ENCODE assay signal across 26 cellular contexts in genomic region chr11:65392186-65392829, GRCh38. TPM values are rescaled to one million over a fixed set of nuclear protein-coding genes. Genes with fewer than 3 reads are reported as not detected.
DNase-seq lines count a peak whose midpoint lies in the region; TF ChIP-seq lines count a peak whose summit lies in the region.
"Had no signal": no experiment of that assay in that cellular context is flagged by ENCODE, and none has a peak within 500 bp of the region (broad histone marks: within the 10 kb centered on the region; RNA-seq: fewer than 3 reads in every experiment).

No MANE protein-coding gene starts in this region.

- in situ Hi-C loops in brain microvascular endothelial cell (cut with HindIII; ENCODE audit: low pct_ligation_motif_present, low sequenced_read_pairs): no loop called here

- peaks cover 32% of the 10 kb centered on the region for H3K36me3 Mint-ChIP-seq in activated CD4-positive, alpha-beta T cell treated with anti-CD3 and anti-CD28 coated beads, Interleukin-2, amount 10 ng/mL, durations not matched to agents 24 days and 14 days (ENCODE audit: low read depth)
- peaks cover 22% of the 10 kb centered on the region for H3K36me3 Mint-ChIP-seq in activated T-helper 1 cell treated with anti-CD3 and anti-CD28 coated beads, Interleukin-12 subunit alpha, Interleukin-12 subunit beta, Interleukin-2, Interleukin-4 antibody, amounts not matched to agents 30 ng/mL and 10 ng/mL and 1 ng/mL, durations not matched to agents 14 hours and 24 hours and 36 hours (ENCODE audit: low read depth)
- H3K36me3 Mint-ChIP-seq: natural killer cell treated with Interleukin-12 subunit alpha and Interleukin-12 subunit beta and Interleukin-15 and Interleukin-18, amount 100 ng/mL, for 72 hours had no signal

- intact Hi-C loops in activated CD4-positive, alpha-beta T cell treated with anti-CD3 and anti-CD28 coated beads, Interleukin-2, amount 10 ng/mL, durations not matched to agents 24 days and 14 days (cut with micrococcal nuclease): no loop called here
- intact Hi-C loops in activated T-helper 1 cell treated with anti-CD3 and anti-CD28 coated beads, Interleukin-12 subunit alpha, Interleukin-12 subunit beta, Interleukin-2, Interleukin-4 antibody, amounts not matched to agents 30 ng/mL and 10 ng/mL and 1 ng/mL, durations not matched to agents 14 hours and 24 hours and 36 hours (cut with micrococcal nuclease): no loop called here

- H4K20me1 ChIP-seq in osteoblast (ENCODE audit: insufficient read depth, low read length): peaks cover 12% of the 10 kb centered on the region

- no peak overlapping the region for H3K27ac ChIP-seq in osteoblast (ENCODE audit: low read depth, low read length)
- no peak overlapping the region for H3K27ac ChIP-seq in brain microvascular endothelial cell

- H3K4me3 Mint-ChIP-seq in activated CD4-positive, alpha-beta T cell treated with anti-CD3 and anti-CD28 coated beads, Interleukin-2, amount 10 ng/mL, durations not matched to agents 24 days and 14 days: no peak overlapping the region
- H3K4me3 Mint-ChIP-seq in activated T-helper 1 cell treated with anti-CD3 and anti-CD28 coated beads, Interleukin-12 subunit alpha, Interleukin-12 subunit beta, Interleukin-2, Interleukin-4 antibody, amounts not matched to agents 30 ng/mL and 10 ng/mL and 1 ng/mL, durations not matched to agents 14 hours and 24 hours and 36 hours: no peak overlapping the region
- H3K4me3 Mint-ChIP-seq: activated naive CD8-positive, alpha-beta T cell; CD14-positive monocyte; mesothelial cell of epicardium; natural killer cell treated with Interleukin-12 subunit alpha and Interleukin-12 subunit beta and Interleukin-15 and Interleukin-18, amount 100 ng/mL, for 72 hours had no signal

- H3K4me2 ChIP-seq in osteoblast (ENCODE audit: insufficient read depth, low read length): no peak overlapping the region

- peaks cover 75% of the 10 kb centered on the region for H3K79me2 ChIP-seq in osteoblast (ENCODE audit: insufficient read depth, low read length)

- no peaks in the 10 kb centered on the region for H3K27me3 Mint-ChIP-seq in activated CD4-positive, alpha-beta T cell treated with anti-CD3 and anti-CD28 coated beads, Interleukin-2, amount 10 ng/mL, durations not matched to agents 24 days and 14 days
- H3K27me3 Mint-ChIP-seq in activated T-helper 1 cell treated with anti-CD3 and anti-CD28 coated beads, Interleukin-12 subunit alpha, Interleukin-12 subunit beta, Interleukin-2, Interleukin-4 antibody, amounts not matched to agents 30 ng/mL and 10 ng/mL and 1 ng/mL, durations not matched to agents 14 hours and 24 hours and 36 hours (ENCODE audit: insufficient read depth): no peaks in the 10 kb centered on the region
- H3K27me3 Mint-ChIP-seq: activated naive CD8-positive, alpha-beta T cell; natural killer cell treated with Interleukin-12 subunit alpha and Interleukin-12 subunit beta and Interleukin-15 and Interleukin-18, amount 100 ng/mL, for 72 hours had no signal

- H3K9me3 Mint-ChIP-seq in activated CD4-positive, alpha-beta T cell treated with anti-CD3 and anti-CD28 coated beads, Interleukin-2, amount 10 ng/mL, durations not matched to agents 24 days and 14 days: no peaks in the 10 kb centered on the region
- H3K9me3 Mint-ChIP-seq in activated T-helper 1 cell treated with anti-CD3 and anti-CD28 coated beads, Interleukin-12 subunit alpha, Interleukin-12 subunit beta, Interleukin-2, Interleukin-4 antibody, amounts not matched to agents 30 ng/mL and 10 ng/mL and 1 ng/mL, durations not matched to agents 14 hours and 24 hours and 36 hours: no peaks in the 10 kb centered on the region
- H3K9me3 Mint-ChIP-seq: CD14-positive monocyte; mesothelial cell of epicardium; natural killer cell treated with Interleukin-12 subunit alpha and Interleukin-12 subunit beta and Interleukin-15 and Interleukin-18, amount 100 ng/mL, for 72 hours had no signal

- DNase-seq in activated CD4-positive, alpha-beta T cell treated with anti-CD3 and anti-CD28 coated beads, Interleukin-2, amount 10 ng/mL, durations not matched to agents 24 days and 14 days: no peak
- DNase-seq in activated CD4-positive, alpha-beta T cell treated with anti-CD3 and anti-CD28 coated beads for 48 hours: no peak
- DNase-seq in BE2C (peak; percentile 36), osteoblast (ENCODE audit: insufficient read length, low spot score, missing footprints) (peak; percentile 22), brain microvascular endothelial cell (no peak), NCI-H1417 treated with DMSO at 0.1 percent for 48 hours (lab: John Stamatoyannopoulos, UW) (no peak), DMS79 treated with DMSO at 0.1 percent for 48 hours (lab: John Stamatoyannopoulos, UW) (no peak)
- no peak for DNase-seq in activated T-helper 1 cell treated with anti-CD3 and anti-CD28 coated beads, Interleukin-12 subunit alpha, Interleukin-12 subunit beta, Interleukin-2, Interleukin-4 antibody, amounts not matched to agents 30 ng/mL and 10 ng/mL and 1 ng/mL, durations not matched to agents 14 hours and 24 hours and 36 hours (ENCODE audit: low spot score)
- DNase-seq: activated CD4-positive, alpha-beta T cell treated with anti-CD3 and anti-CD28 coated beads for 1 hour; body of pancreas; GF-D8; hippocampal formation; MG63; NCI-H146; stimulated activated CD4-positive, alpha-beta T cell treated with anti-CD3 and anti-CD28 coated beads, Interleukin-2, amount 100 ng/mL, for 48 hours; T1000 had no signal

- H3K9me3 ChIP-seq in BE2C: no peaks in the 10 kb centered on the region
- no peaks in the 10 kb centered on the region for H3K9me3 ChIP-seq in osteoblast (ENCODE audit: low read depth, low read length)
- H3K9me3 ChIP-seq: body of pancreas, HAP-1, MG63 had no signal

- H3K4me1 ChIP-seq in BE2C: no peaks in the 10 kb centered on the region
- H3K4me1 ChIP-seq in osteoblast (ENCODE audit: insufficient read depth, low read length): peaks cover 29% of the 10 kb centered on the region

- TF ChIP-seq CTCF in BE2C (IDR thresholded peaks at IDR 0.05; ENCODE audit: low read depth, low read length) (no peak), osteoblast (IDR thresholded peaks at IDR 0.05; ENCODE audit: extremely low read depth, low read depth, low read length) (no peak), brain microvascular endothelial cell (IDR thresholded peaks at IDR 0.05; ENCODE audit: low read depth, low read length, missing control alignments) (no peak)

- H3K27ac Mint-ChIP-seq in activated CD4-positive, alpha-beta T cell treated with anti-CD3 and anti-CD28 coated beads, Interleukin-2, amount 10 ng/mL, durations not matched to agents 24 days and 14 days: peak overlapping the region; percentile 30
- H3K27ac Mint-ChIP-seq in activated T-helper 1 cell treated with anti-CD3 and anti-CD28 coated beads, Interleukin-12 subunit alpha, Interleukin-12 subunit beta, Interleukin-2, Interleukin-4 antibody, amounts not matched to agents 30 ng/mL and 10 ng/mL and 1 ng/mL, durations not matched to agents 14 hours and 24 hours and 36 hours: peak overlapping the region; percentile 55
- H3K27ac Mint-ChIP-seq: activated naive CD8-positive, alpha-beta T cell had no signal

- peaks cover 26% of the 10 kb centered on the region for H3K4me1 Mint-ChIP-seq in activated CD4-positive, alpha-beta T cell treated with anti-CD3 and anti-CD28 coated beads, Interleukin-2, amount 10 ng/mL, durations not matched to agents 24 days and 14 days
- H3K4me1 Mint-ChIP-seq in activated T-helper 1 cell treated with anti-CD3 and anti-CD28 coated beads, Interleukin-12 subunit alpha, Interleukin-12 subunit beta, Interleukin-2, Interleukin-4 antibody, amounts not matched to agents 30 ng/mL and 10 ng/mL and 1 ng/mL, durations not matched to agents 14 hours and 24 hours and 36 hours (ENCODE audit: low read depth): peaks cover 27% of the 10 kb centered on the region

- H3K27me3 ChIP-seq in BE2C: no peaks in the 10 kb centered on the region
- no peaks in the 10 kb centered on the region for H3K27me3 ChIP-seq in osteoblast (ENCODE audit: insufficient read depth, low read length)
- no peaks in the 10 kb centered on the region for H3K27me3 ChIP-seq in brain microvascular endothelial cell (replicated peaks)
- H3K27me3 ChIP-seq: body of pancreas, MG63 had no signal

- H3K4me3 ChIP-seq in BE2C (ENCODE audit: low read depth, low read length): no peak overlapping the region
- no peak overlapping the region for H3K4me3 ChIP-seq in osteoblast (ENCODE audit: insufficient read depth, low read length)
- H3K4me3 ChIP-seq in brain microvascular endothelial cell (ENCODE audit: low read depth, low read length): no peak overlapping the region
- H3K4me3 ChIP-seq: body of pancreas, coronary artery, HAP-1, MG63, skin epidermis had no signal

- H2AFZ ChIP-seq in osteoblast (ENCODE audit: low read length): no peak overlapping the region

- H3K36me3 ChIP-seq in BE2C (no peaks in the 10 kb centered on the region), osteoblast (ENCODE audit: insufficient read depth, low read length) (peaks cover 45% of the 10 kb centered on the region), brain microvascular endothelial cell (replicated peaks) (peaks cover 56% of the 10 kb centered on the region)

RNA-seq across cellular contexts. Expression of gene FRMD8, which starts 5.9 kb away (rescaled TPM):
- 46.7 and 46.8 TPM in 2 replicates for total RNA-seq in activated CD4-positive, alpha-beta T cell treated with anti-CD3 and anti-CD28 coated beads, Interleukin-2, amount 10 ng/mL, durations not matched to agents 24 days and 14 days
- polyA plus RNA-seq in BE2C (2012; ENCODE audit: insufficient read depth, insufficient read length, low read depth): 12.5 TPM
- total RNA-seq in activated T-helper 1 cell treated with anti-CD3 and anti-CD28 coated beads, Interleukin-12 subunit alpha, Interleukin-12 subunit beta, Interleukin-2, Interleukin-4 antibody, amounts not matched to agents 30 ng/mL and 10 ng/mL and 1 ng/mL, durations not matched to agents 14 hours and 24 hours and 36 hours: 40.5 and 42.3 TPM in 2 replicates
- total RNA-seq in osteoblast: 62.2 and 78.2 TPM in 2 replicates

RNA-seq across cellular contexts. Expression of gene SLC25A45, which starts 9.9 kb away (rescaled TPM):
- total RNA-seq in activated CD4-positive, alpha-beta T cell treated with anti-CD3 and anti-CD28 coated beads, Interleukin-2, amount 10 ng/mL, durations not matched to agents 24 days and 14 days: 15.5 and 16.8 TPM in 2 replicates
- polyA plus RNA-seq in BE2C (2012; ENCODE audit: insufficient read depth, insufficient read length, low read depth): 2.7 TPM
- 15.3 and 19.4 TPM in 2 replicates for total RNA-seq in activated T-helper 1 cell treated with anti-CD3 and anti-CD28 coated beads, Interleukin-12 subunit alpha, Interleukin-12 subunit beta, Interleukin-2, Interleukin-4 antibody, amounts not matched to agents 30 ng/mL and 10 ng/mL and 1 ng/mL, durations not matched to agents 14 hours and 24 hours and 36 hours
- 4.1 and 4.3 TPM in 2 replicates for total RNA-seq in osteoblast

RNA-seq across cellular contexts. Expression of gene NEAT1, which starts 30.3 kb away (rescaled TPM):
- total RNA-seq in activated CD4-positive, alpha-beta T cell treated with anti-CD3 and anti-CD28 coated beads, Interleukin-2, amount 10 ng/mL, durations not matched to agents 24 days and 14 days: 410 and 411 TPM in 2 replicates
- polyA plus RNA-seq in BE2C (2012; ENCODE audit: insufficient read depth, insufficient read length, low read depth): 301 TPM
- 507 and 517 TPM in 2 replicates for total RNA-seq in activated T-helper 1 cell treated with anti-CD3 and anti-CD28 coated beads, Interleukin-12 subunit alpha, Interleukin-12 subunit beta, Interleukin-2, Interleukin-4 antibody, amounts not matched to agents 30 ng/mL and 10 ng/mL and 1 ng/mL, durations not matched to agents 14 hours and 24 hours and 36 hours
- total RNA-seq in osteoblast: 818 and 1,122 TPM in 2 replicates

RNA-seq across cellular contexts. Expression of gene TIGD3, which starts 37.8 kb away (rescaled TPM):
- 1.2 and 1.6 TPM in 2 replicates for total RNA-seq in activated CD4-positive, alpha-beta T cell treated with anti-CD3 and anti-CD28 coated beads, Interleukin-2, amount 10 ng/mL, durations not matched to agents 24 days and 14 days
- 0.43 TPM for polyA plus RNA-seq in BE2C (2012; ENCODE audit: insufficient read depth, insufficient read length, low read depth)
- total RNA-seq in activated T-helper 1 cell treated with anti-CD3 and anti-CD28 coated beads, Interleukin-12 subunit alpha, Interleukin-12 subunit beta, Interleukin-2, Interleukin-4 antibody, amounts not matched to agents 30 ng/mL and 10 ng/mL and 1 ng/mL, durations not matched to agents 14 hours and 24 hours and 36 hours: 1.1 TPM in 2 replicates
- total RNA-seq in osteoblast: not detected in 2 replicates
- total RNA-seq: body of pancreas, fibroblast of villous mesenchyme, posterior vena cava had no signal
- polyA plus RNA-seq: keratinocyte had no signal

RNA-seq across cellular contexts. Expression of gene DPF2, which starts 58.7 kb away (rescaled TPM):
- 76.6 and 81.0 TPM in 2 replicates for total RNA-seq in activated CD4-positive, alpha-beta T cell treated with anti-CD3 and anti-CD28 coated beads, Interleukin-2, amount 10 ng/mL, durations not matched to agents 24 days and 14 days
- 59.0 TPM for polyA plus RNA-seq in BE2C (2012; ENCODE audit: insufficient read depth, insufficient read length, low read depth)
- 84.5 and 93.1 TPM in 2 replicates for total RNA-seq in activated T-helper 1 cell treated with anti-CD3 and anti-CD28 coated beads, Interleukin-12 subunit alpha, Interleukin-12 subunit beta, Interleukin-2, Interleukin-4 antibody, amounts not matched to agents 30 ng/mL and 10 ng/mL and 1 ng/mL, durations not matched to agents 14 hours and 24 hours and 36 hours
- total RNA-seq in osteoblast: 44.2 and 48.1 TPM in 2 replicates

Comparison
In these comparisons a context has a peak if more than half of its experiments do, and no peak if none do; other contexts are left out.
1. DNase-seq: peak in BE2C (single experiment) and osteoblast (single experiment); none in activated CD4-positive, alpha-beta T cell treated with anti-CD3 and anti-CD28 coated beads, Interleukin-2, amount 10 ng/mL, durations not matched to agents 24 days and 14 days (single experiment), activated CD4-positive, alpha-beta T cell treated with anti-CD3 and anti-CD28 coated beads for 48 hours (single experiment), activated T-helper 1 cell treated with anti-CD3 and anti-CD28 coated beads, Interleukin-12 subunit alpha, Interleukin-12 subunit beta, Interleukin-2, Interleukin-4 antibody, amounts not matched to agents 30 ng/mL and 10 ng/mL and 1 ng/mL, durations not matched to agents 14 hours and 24 hours and 36 hours (single experiment), brain microvascular endothelial cell (single experiment), NCI-H1417 treated with DMSO at 0.1 percent for 48 hours (single experiment) and DMS79 treated with DMSO at 0.1 percent for 48 hours (single experiment).